ENCODE assay signal across 8 cellular contexts in the genomic region with DNA sequence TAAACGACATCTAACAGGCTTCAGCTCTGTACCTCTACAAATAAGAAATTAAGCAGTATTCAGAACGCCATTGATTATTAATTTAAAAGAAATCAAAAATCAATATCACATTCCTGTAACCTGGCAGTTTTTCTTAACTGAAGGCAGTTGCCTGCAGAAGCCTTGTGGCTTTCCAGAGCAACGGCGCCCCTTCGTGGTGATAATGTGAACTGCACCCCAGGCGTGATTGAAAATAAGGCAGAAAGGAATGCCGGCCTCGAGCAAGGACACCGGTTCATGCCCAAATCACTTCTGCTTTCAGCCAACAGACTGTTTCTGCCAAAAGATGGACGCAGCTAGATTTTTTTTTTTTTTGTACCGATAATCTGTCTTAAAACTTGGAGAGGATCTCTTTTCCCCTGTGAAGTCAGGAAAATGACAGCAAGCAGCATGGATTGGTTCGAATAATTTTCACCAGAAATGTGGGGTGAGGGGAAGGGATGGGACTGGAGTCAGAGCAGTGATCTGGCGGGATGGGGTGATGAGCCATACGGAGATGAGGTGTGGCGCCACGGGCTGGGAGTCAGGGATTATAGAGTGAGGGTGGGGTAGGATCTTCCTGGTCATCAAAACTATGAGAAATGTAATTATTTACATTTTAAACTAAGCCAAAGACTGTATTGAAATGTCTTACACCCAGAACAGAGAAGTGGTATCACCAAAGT.
DNase-seq lines count a peak whose midpoint lies in the region; TF ChIP-seq lines count a peak whose summit lies in the region.

No MANE protein-coding gene starts in this region.

- DNase-seq in NCI-H1417 (lab: John Stamatoyannopoulos, UW) (peak; percentile 56 to 87 (median 80)), NCI-H1417 treated with DMSO at 0.1 percent for 48 hours (lab: John Stamatoyannopoulos, UW) (no peak), NCI-H1930 (lab: John Stamatoyannopoulos, UW) (peak; percentile 9 to 57), cardiac fibroblast (ENCODE audit: low read depth in 2 of 2) (peak; percentile 64 to 69), kidney glomerular epithelial cell (lab: John Stamatoyannopoulos, UW) (peak; percentile 50), cortex of kidney (lab: John Stamatoyannopoulos, UW) (no peak)
- peak; percentile 86 to 88 for DNase-seq in stimulated activated CD4-positive, alpha-beta T cell treated with anti-CD3 and anti-CD28 coated beads, Interleukin-2, amount 100 ng/mL, for 48 hours

- TF ChIP-seq CTCF in VCaP (conservative IDR thresholded peaks at IDR 0.05) = peak; percentile 97
- peak; percentile 85 for TF ChIP-seq CTCF in cardiac fibroblast (IDR thresholded peaks at IDR 0.05; ENCODE audit: low read depth, low read length)

- H3K4me3 ChIP-seq in cardiac fibroblast (replicated peaks in 1 of 2; ENCODE audit: low read depth in 2 of 2, low read length in 2 of 2) = no peak overlapping the region

- no peak overlapping the region for H3K27ac ChIP-seq in VCaP

Comparison
In these comparisons a context has a peak if more than half of its experiments do, and no peak if none do; other contexts are left out.
1. DNase-seq: peak in NCI-H1417 (3 of 3), NCI-H1930 (2 of 2), cardiac fibroblast (2 of 2), kidney glomerular epithelial cell (single experiment) and stimulated activated CD4-positive, alpha-beta T cell treated with anti-CD3 and anti-CD28 coated beads, Interleukin-2, amount 100 ng/mL, for 48 hours (2 of 2); none in NCI-H1417 treated with DMSO at 0.1 percent for 48 hours (single experiment) and cortex of kidney (single experiment).